ENCODE assay signal across 9 cellular contexts in the genomic region with DNA sequence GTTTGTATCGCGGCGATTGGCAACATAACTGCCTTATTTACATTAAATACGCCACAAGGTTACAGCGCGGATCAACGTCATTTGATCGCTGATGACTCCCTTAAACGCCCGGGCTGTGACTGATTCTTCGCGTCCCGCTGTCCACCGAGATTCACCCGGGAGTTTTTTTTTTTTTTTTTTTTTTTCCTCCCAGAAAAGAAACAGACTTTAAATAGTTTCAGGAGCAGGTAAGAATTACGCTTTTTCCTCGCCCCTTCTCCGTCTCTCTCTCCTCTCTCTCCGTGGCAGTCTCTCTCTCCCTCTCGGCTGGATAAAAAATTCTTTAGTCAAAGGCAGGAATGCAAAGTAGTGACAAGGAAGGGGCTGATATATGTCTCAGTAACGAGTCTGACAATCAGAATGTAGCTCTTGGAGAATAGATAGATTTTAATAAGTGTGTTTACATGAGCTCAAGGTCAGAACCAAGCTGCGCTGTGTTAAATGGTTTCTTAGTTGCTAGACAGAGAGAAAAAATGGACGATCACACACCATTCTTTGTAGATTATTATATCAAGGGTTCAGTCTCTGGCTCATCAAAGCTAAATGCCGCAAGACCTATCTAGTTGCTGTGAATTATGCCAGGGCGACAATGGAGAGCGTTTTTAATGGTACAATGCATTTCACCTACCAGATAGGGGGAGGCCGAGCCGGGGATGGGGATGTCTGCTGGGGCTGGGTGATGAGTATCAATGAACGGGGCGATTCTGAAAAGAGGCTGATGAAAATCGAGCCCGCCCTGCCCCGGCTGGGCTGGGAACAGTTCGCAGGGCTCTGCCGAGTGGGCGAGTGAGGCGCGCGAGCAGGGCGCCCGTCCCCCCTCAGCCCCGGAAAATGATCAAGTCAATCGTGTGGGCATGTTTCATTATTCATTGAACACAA.
DNase-seq lines count a peak whose midpoint lies in the region; TF ChIP-seq lines count a peak whose summit lies in the region.
"Had no signal": no experiment of that assay in that cellular context is flagged by ENCODE, and none has a peak within 500 bp of the region (broad histone marks: within the 10 kb centered on the region; RNA-seq: fewer than 3 reads in every experiment).

No MANE protein-coding gene starts in this region.

- H3K36me3 ChIP-seq in testis (ENCODE audit: low read depth, missing control alignments): no peaks in the 10 kb centered on the region

- intact Hi-C loops in testis (cut with DNase I; ENCODE audit: low total_unique reads): no loop called here

- DNase-seq in activated T-cell treated with anti-CD3 and anti-CD28 coated beads, Interleukin-2, amount 50 U/mL, for 24 hours: no peak
- DNase-seq in activated T-cell treated with anti-CD3 and anti-CD28 coated beads, Interleukin-2, amount 50 U/mL, for 1 hour: no peak
- peak; percentile 32 to 35 for DNase-seq in activated T-cell treated with anti-CD3 and anti-CD28 coated beads, Interleukin-2, amount 50 U/mL, for 48 hours
- DNase-seq in kidney glomerular epithelial cell (lab: John Stamatoyannopoulos, UW): peak; percentile 35
- peak; percentile 60 for DNase-seq in testis
- no peak for DNase-seq in COLO829 (ENCODE audit: low spot score)
- no peak for DNase-seq in NCI-H1694 (lab: John Stamatoyannopoulos, UW)
- DNase-seq in GM10248 (ENCODE audit: extremely low spot score): no peak
- DNase-seq: DMS153 had no signal

- POLR2A ChIA-PET in GM10248 (lab: Yijun Ruan, JAX): no interaction called here

- H3K27me3 Mint-ChIP-seq in activated T-cell treated with anti-CD3 and anti-CD28 coated beads, Interleukin-2, amount 50 U/mL, for 24 hours: peaks cover 79% of the 10 kb centered on the region

- H3K27me3 ChIP-seq in testis: no peaks in the 10 kb centered on the region

- peaks cover 5% of the 10 kb centered on the region for H3K4me1 ChIP-seq in testis

- TF ChIP-seq POLR2A in testis (IDR thresholded peaks at IDR 0.05): no peak

- H3K9me3 ChIP-seq in testis: no peaks in the 10 kb centered on the region

- H3K27ac ChIP-seq in testis: peak overlapping the region; percentile 69 to 72

- H3K36me3 Mint-ChIP-seq in activated T-cell treated with anti-CD3 and anti-CD28 coated beads, Interleukin-2, amount 50 U/mL, for 24 hours (ENCODE audit: low read depth): no peaks in the 10 kb centered on the region

- 7 to 9% methylated on average over 39 to 43 of the region's 43 CpGs for WGBS in testis, 2 donors

- H3K9me3 Mint-ChIP-seq in activated T-cell treated with anti-CD3 and anti-CD28 coated beads, Interleukin-2, amount 50 U/mL, for 24 hours: no peaks in the 10 kb centered on the region

- peak overlapping the region; percentile 41 to 66 for H3K4me3 ChIP-seq in testis

- H3K4me3 Mint-ChIP-seq in activated T-cell treated with anti-CD3 and anti-CD28 coated beads, Interleukin-2, amount 50 U/mL, for 24 hours: peak overlapping the region; percentile 42

- H3K27ac Mint-ChIP-seq in activated T-cell treated with anti-CD3 and anti-CD28 coated beads, Interleukin-2, amount 50 U/mL, for 24 hours: no peak overlapping the region

- no peak for TF ChIP-seq CTCF in testis (IDR thresholded peaks at IDR 0.05)
- no peak for TF ChIP-seq CTCF in GM10248 (IDR thresholded peaks at IDR 0.05; ENCODE audit: control extremely low read depth, extremely low read depth, low read depth, missing control alignments)

- CTCF ChIA-PET in GM10248 (lab: Yijun Ruan, JAX): interaction anchor here (0.9 to 1.7 kb wide), 3 partner anchors 9 to 71 kb away, joined by 3 to 5 read pairs (median 4); no protein-coding TSS in a partner anchor

- H3K4me1 Mint-ChIP-seq in activated T-cell treated with anti-CD3 and anti-CD28 coated beads, Interleukin-2, amount 50 U/mL, for 24 hours (ENCODE audit: low read depth): peaks cover 30% of the 10 kb centered on the region

Comparison
In these comparisons a context has a peak if more than half of its experiments do, and no peak if none do; other contexts are left out.
1. DNase-seq: peak in activated T-cell treated with anti-CD3 and anti-CD28 coated beads, Interleukin-2, amount 50 U/mL, for 48 hours (2 of 2), kidney glomerular epithelial cell (single experiment) and testis (single experiment); none in activated T-cell treated with anti-CD3 and anti-CD28 coated beads, Interleukin-2, amount 50 U/mL, for 24 hours (single experiment), activated T-cell treated with anti-CD3 and anti-CD28 coated beads, Interleukin-2, amount 50 U/mL, for 1 hour (single experiment), COLO829 (single experiment), NCI-H1694 (single experiment) and GM10248 (single experiment).